In the genomic region with DNA sequence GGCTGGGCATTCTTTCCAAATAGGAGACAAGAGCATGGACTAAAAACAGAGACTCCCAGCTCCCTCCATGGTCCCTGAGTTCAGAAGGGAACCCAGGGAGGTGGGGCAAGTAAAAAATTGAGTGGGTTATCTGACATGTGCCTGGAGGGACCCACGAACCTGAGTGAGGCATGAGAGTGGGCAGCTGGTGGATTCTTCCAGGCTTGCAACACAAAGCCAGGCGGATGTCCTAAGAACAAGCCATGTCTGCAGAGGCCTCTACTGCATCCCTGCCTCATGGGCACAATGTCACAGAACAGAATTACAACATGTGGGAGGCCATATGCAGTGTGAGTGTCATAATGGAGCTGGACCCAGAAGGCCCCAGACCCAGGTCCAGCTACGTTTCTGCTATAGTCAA, we compare ENCODE assay signal across 8 cellular contexts.
A peak's percentile ranks its signal among the peaks of the same experiment; 100 is the strongest.
DNase-seq lines count a peak whose midpoint lies in the region; ATAC-seq and TF ChIP-seq lines count a peak whose summit lies in the region.
"Not testable (repeated sequence)": the region's sequence is repeated elsewhere in the genome, so short reads cannot be mapped to it uniquely, and the experiment has no call there.

No MANE protein-coding gene starts in this region.

- not testable (repeated sequence) for H3K4me3 Mint-ChIP-seq in activated CD4-positive, alpha-beta T cell treated with anti-CD3 and anti-CD28 coated beads, Interleukin-2, amount 10 ng/mL, durations not matched to agents 24 days and 14 days; endothelial cell (ENCODE audit: unreplicated experiment)

- not testable (repeated sequence) for H3K23ac ChIP-seq in mesenchymal stem cell (ENCODE audit: low read length in 2 of 2); mesendoderm (ENCODE audit: low read length); trophoblast cell (ENCODE audit: low read length)
- H3K23ac ChIP-seq in neuronal stem cell (ENCODE audit: low read depth, low read length, poor library complexity): peak overlapping the region; percentile 44

- H3K79me1 ChIP-seq in mesenchymal stem cell (replicated peaks; ENCODE audit: low read length, poor library complexity, severe bottlenecking); mesendoderm (ENCODE audit: low read length); neuronal stem cell (ENCODE audit: low read depth, low read length); trophoblast cell (ENCODE audit: low read length): not testable (repeated sequence)

- peak overlapping the region; percentile 10 for H3K4me2 ChIP-seq in mesenchymal stem cell (ENCODE audit: low read length, poor library complexity, severe bottlenecking)
- not testable (repeated sequence) for H3K4me2 ChIP-seq in mesendoderm (ENCODE audit: low read length); neuronal stem cell (ENCODE audit: insufficient read depth, low read length, poor library complexity, severe bottlenecking); trophoblast cell (ENCODE audit: low read length)

- not testable (repeated sequence) for H2BK5ac ChIP-seq in mesenchymal stem cell (ENCODE audit: low read depth, low read length, poor library complexity, severe bottlenecking); mesendoderm (ENCODE audit: low read length); neuronal stem cell (ENCODE audit: low read length); trophoblast cell (ENCODE audit: low read depth, low read length, poor library complexity)

- not testable (repeated sequence) for H3K36me3 ChIP-seq in mesenchymal stem cell (ENCODE audit: control insufficient read depth in 1 of 2, insufficient read depth in 2 of 2, low read depth in 1 of 2, low read length in 2 of 2); mesendoderm (ENCODE audit: control insufficient read depth, insufficient read depth, low read length); neuronal stem cell (replicated peaks in 1 of 2; ENCODE audit: control insufficient read depth in 2 of 2, insufficient read depth in 2 of 2, low read length in 2 of 2); trophoblast cell (ENCODE audit: control insufficient read depth in 1 of 2, insufficient read depth in 2 of 2, low read length in 2 of 2)

- H3K4me1 ChIP-seq in mesenchymal stem cell (ENCODE audit: control insufficient read depth, insufficient read depth, low read depth, low read length); mesendoderm (ENCODE audit: control insufficient read depth, low read depth, low read length); neuronal stem cell (ENCODE audit: control insufficient read depth in 2 of 2, insufficient read depth in 1 of 2, low read depth in 1 of 2, low read length in 2 of 2); trophoblast cell (ENCODE audit: control insufficient read depth in 1 of 2, insufficient read depth in 2 of 2, low read length in 2 of 2): not testable (repeated sequence)

- 41% methylated on average over 3 of the region's 3 CpGs for WGBS in mesenchymal stem cell
- WGBS in mesendoderm (ENCODE audit: extremely low coverage, insufficient coverage, low lambda C conversion rate): no CpG with 5 or more reads among the region's 3 CpGs
- WGBS in neuronal stem cell (ENCODE audit: extremely low coverage in 2 of 2, insufficient read length in 2 of 2, insufficient replicate concordance in 1 of 2), 2 donors: no CpG with 5 or more reads among the region's 3 CpGs
- no CpG with 5 or more reads among the region's 3 CpGs for WGBS in trophoblast cell (ENCODE audit: extremely low coverage, insufficient coverage, insufficient read length)

- H4K8ac ChIP-seq in mesenchymal stem cell (ENCODE audit: low read length); mesendoderm (ENCODE audit: low read depth, low read length); neuronal stem cell (ENCODE audit: low read depth, low read length); trophoblast cell (ENCODE audit: low read depth, low read length): not testable (repeated sequence)

- H3K36me3 Mint-ChIP-seq in activated CD4-positive, alpha-beta T cell treated with anti-CD3 and anti-CD28 coated beads, Interleukin-2, amount 10 ng/mL, durations not matched to agents 24 days and 14 days (ENCODE audit: low read depth): not testable (repeated sequence)
- H3K36me3 Mint-ChIP-seq in endothelial cell (ENCODE audit: low read depth, unreplicated experiment): peaks cover 29% of the 10 kb centered on the region

- not testable (repeated sequence) for H3K18ac ChIP-seq in mesenchymal stem cell (ENCODE audit: low read depth in 1 of 2, low read length in 2 of 2); mesendoderm (ENCODE audit: low read length); neuronal stem cell (ENCODE audit: low read length); trophoblast cell (ENCODE audit: low read length)

- not testable (repeated sequence) for H3K56ac ChIP-seq in mesendoderm (ENCODE audit: low read length)

- H2BK120ac ChIP-seq in mesenchymal stem cell (ENCODE audit: low read depth, low read length); mesendoderm (ENCODE audit: low read depth, low read length); neuronal stem cell (ENCODE audit: low read depth, low read length); trophoblast cell (ENCODE audit: insufficient read depth, low read length, poor library complexity): not testable (repeated sequence)

- not testable (repeated sequence) for TF ChIP-seq CTCF in endothelial cell (IDR thresholded peaks at IDR 0.05; ENCODE audit: unreplicated experiment)

- H3K4me1 Mint-ChIP-seq in activated CD4-positive, alpha-beta T cell treated with anti-CD3 and anti-CD28 coated beads, Interleukin-2, amount 10 ng/mL, durations not matched to agents 24 days and 14 days; endothelial cell (ENCODE audit: unreplicated experiment): not testable (repeated sequence)

- not testable (repeated sequence) for H3K14ac ChIP-seq in mesenchymal stem cell (ENCODE audit: low read length in 2 of 2); neuronal stem cell (ENCODE audit: low read length); trophoblast cell (ENCODE audit: low read length)

- DNase-seq in D341Med (ENCODE audit: low spot score) (peak; percentile 2), Right ventricle myocardium inferior (ENCODE audit: missing footprints) (peak; percentile 57)
- DNase-seq in activated CD4-positive, alpha-beta T cell treated with anti-CD3 and anti-CD28 coated beads, Interleukin-2, amount 10 ng/mL, durations not matched to agents 24 days and 14 days: peak; percentile 40
- not testable (repeated sequence) for DNase-seq in endothelial cell (ENCODE audit: low spot score); mesenchymal stem cell; mesendoderm; neuronal stem cell (ENCODE audit: low spot score); trophoblast cell

- H3K27ac ChIP-seq in mesenchymal stem cell (ENCODE audit: low read length, poor library complexity, severe bottlenecking); mesendoderm (ENCODE audit: low read depth, low read length); neuronal stem cell (replicated peaks; ENCODE audit: low read length); trophoblast cell (ENCODE audit: low read depth, low read length): not testable (repeated sequence)

- not testable (repeated sequence) for H3K27me3 Mint-ChIP-seq in activated CD4-positive, alpha-beta T cell treated with anti-CD3 and anti-CD28 coated beads, Interleukin-2, amount 10 ng/mL, durations not matched to agents 24 days and 14 days
- peaks cover 31% of the 10 kb centered on the region for H3K27me3 Mint-ChIP-seq in endothelial cell (ENCODE audit: unreplicated experiment)

- H4K91ac ChIP-seq in mesenchymal stem cell (ENCODE audit: low read length); neuronal stem cell (ENCODE audit: low read depth, low read length, poor library complexity); trophoblast cell (ENCODE audit: low read depth, low read length): not testable (repeated sequence)

- not testable (repeated sequence) for H3K79me2 ChIP-seq in mesendoderm (ENCODE audit: control insufficient read depth, insufficient read depth, low read length); trophoblast cell (ENCODE audit: control insufficient read depth, insufficient read depth, low read length, poor library complexity)

- not testable (repeated sequence) for H2AFZ ChIP-seq in mesenchymal stem cell (ENCODE audit: low read depth, low read length); neuronal stem cell (ENCODE audit: low read length); trophoblast cell (ENCODE audit: insufficient read depth, low read length, poor library complexity)

- not testable (repeated sequence) for H2BK12ac ChIP-seq in mesenchymal stem cell (ENCODE audit: low read length in 2 of 2); neuronal stem cell (ENCODE audit: low read length); trophoblast cell (ENCODE audit: low read length)

- not testable (repeated sequence) for H3K27ac Mint-ChIP-seq in activated CD4-positive, alpha-beta T cell treated with anti-CD3 and anti-CD28 coated beads, Interleukin-2, amount 10 ng/mL, durations not matched to agents 24 days and 14 days
- peak overlapping the region; percentile 55 for H3K27ac Mint-ChIP-seq in endothelial cell (ENCODE audit: unreplicated experiment)

- peaks cover 58% of the 10 kb centered on the region for H3K9me3 Mint-ChIP-seq in activated CD4-positive, alpha-beta T cell treated with anti-CD3 and anti-CD28 coated beads, Interleukin-2, amount 10 ng/mL, durations not matched to agents 24 days and 14 days
- peaks cover 74% of the 10 kb centered on the region for H3K9me3 Mint-ChIP-seq in endothelial cell (ENCODE audit: unreplicated experiment)

- not testable (repeated sequence) for H4K12ac ChIP-seq in trophoblast cell (ENCODE audit: low read depth, low read length)

- H4K5ac ChIP-seq in mesendoderm (ENCODE audit: low read length): not testable (repeated sequence)

- not testable (repeated sequence) for H3K9ac ChIP-seq in mesenchymal stem cell (ENCODE audit: low read length); mesendoderm (ENCODE audit: low read length); neuronal stem cell (ENCODE audit: low read depth, low read length, poor library complexity); trophoblast cell (ENCODE audit: low read length)

- peaks cover 13% of the 10 kb centered on the region for H3K9me3 ChIP-seq in mesenchymal stem cell (ENCODE audit: control insufficient read depth, low read length)
- peaks cover 0 to 21% of the 10 kb centered on the region in 2 donors for H3K9me3 ChIP-seq in neuronal stem cell (replicated peaks in 1 of 2; ENCODE audit: control insufficient read depth in 2 of 2, insufficient read depth in 1 of 2, low read depth in 1 of 2, low read length in 2 of 2)
- H3K9me3 ChIP-seq in trophoblast cell (ENCODE audit: insufficient read depth, low read depth, low read length): peaks cover 41% of the 10 kb centered on the region

- H2AK5ac ChIP-seq in mesenchymal stem cell (ENCODE audit: low read length, severe bottlenecking); mesendoderm (ENCODE audit: low read length); neuronal stem cell (ENCODE audit: low read depth, low read length); trophoblast cell (ENCODE audit: low read length): not testable (repeated sequence)

- H3K4me3 ChIP-seq in mesenchymal stem cell (ENCODE audit: insufficient read depth in 1 of 2, low read depth in 1 of 2, low read length in 2 of 2); neuronal stem cell (ENCODE audit: low read length in 2 of 2): not testable (repeated sequence)
- H3K4me3 ChIP-seq in mesendoderm (ENCODE audit: low read length) (peak overlapping the region; percentile 20), trophoblast cell (ENCODE audit: low read depth, low read length) (peak overlapping the region; percentile 33)

- intact Hi-C loops in activated CD4-positive, alpha-beta T cell treated with anti-CD3 and anti-CD28 coated beads, Interleukin-2, amount 10 ng/mL, durations not matched to agents 24 days and 14 days (cut with micrococcal nuclease); Right ventricle myocardium inferior (cut with DNase I): not testable (repeated sequence)

- not testable (repeated sequence) for H3K4ac ChIP-seq in mesenchymal stem cell (ENCODE audit: low read depth in 1 of 2, low read length in 2 of 2); mesendoderm (ENCODE audit: low read depth, low read length); neuronal stem cell (ENCODE audit: low read length); trophoblast cell (ENCODE audit: low read depth, low read length)

- H3K27me3 ChIP-seq in mesenchymal stem cell (ENCODE audit: control insufficient read depth in 1 of 2, insufficient read depth in 1 of 2, low read length in 2 of 2); mesendoderm (ENCODE audit: insufficient read depth, low read length, poor library complexity); neuronal stem cell (ENCODE audit: control insufficient read depth in 3 of 3, insufficient read depth in 3 of 3, low read depth in 1 of 3, low read length in 3 of 3); trophoblast cell (ENCODE audit: insufficient read depth, low read length): not testable (repeated sequence)

- H2BK15ac ChIP-seq in mesenchymal stem cell (ENCODE audit: low read depth, poor library complexity, severe bottlenecking); mesendoderm (replicated peaks; ENCODE audit: low read depth); neuronal stem cell (ENCODE audit: low read length): not testable (repeated sequence)

- ATAC-seq in Right ventricle myocardium inferior: not testable (repeated sequence)
